1 cellular context compared by ENCODE assay signal in genomic region chr1:208119225-208119606, GRCh38.
A peak's percentile ranks its signal among the peaks of the same experiment; 100 is the strongest.
TF ChIP-seq lines count a peak whose summit lies in the region.

No MANE protein-coding gene starts in this region.

TF ChIP-seq in HepG2, 621 proteins besides CTCF, POLR2A, EP300 and RAD21 (continued from another document and continues in another):
- TF ChIP-seq RNF219 (CRISPR knock-in tag; IDR thresholded peaks at IDR 0.05) (no peak), ZNF75D (CRISPR knock-in tag; IDR thresholded peaks at IDR 0.05; ENCODE audit: borderline replicate concordance) (no peak), ZNF710 (CRISPR knock-in tag; IDR thresholded peaks at IDR 0.05; ENCODE audit: borderline replicate concordance) (peak; percentile 46; the same call in 1 of the 2 replicates), ZNF343 (CRISPR knock-in tag; IDR thresholded peaks at IDR 0.05) (no peak), ZNF12 (CRISPR knock-in tag; IDR thresholded peaks at IDR 0.05) (no peak), PCBP2 (optimal IDR thresholded peaks at IDR 0.05; ENCODE audit: low read depth, low read length, poor library complexity, severe bottlenecking) (no peak), MTA1 (CRISPR knock-in tag; IDR thresholded peaks at IDR 0.05; ENCODE audit: borderline replicate concordance) (no peak), RFX3 (CRISPR knock-in tag; IDR thresholded peaks at IDR 0.05) (no peak), BRCA1 (CRISPR knock-in tag; IDR thresholded peaks at IDR 0.05) (no peak), ZKSCAN1 (IDR thresholded peaks at IDR 0.05; ENCODE audit: low read length) (no peak), ZNF781 (CRISPR knock-in tag; IDR thresholded peaks at IDR 0.05; ENCODE audit: borderline replicate concordance, not compliant biosample characterization) (no peak), RARG (CRISPR knock-in tag; IDR thresholded peaks at IDR 0.05; ENCODE audit: low read depth) (no peak), ZNF607 (CRISPR knock-in tag; IDR thresholded peaks at IDR 0.05; ENCODE audit: borderline replicate concordance) (no peak), HBP1 (CRISPR knock-in tag; IDR thresholded peaks at IDR 0.05; ENCODE audit: low read depth) (no peak), CENPT (CRISPR knock-in tag; IDR thresholded peaks at IDR 0.05; ENCODE audit: low read depth) (no peak), CREM (IDR thresholded peaks at IDR 0.05) (peak; percentile 43; the same call in 1 of the 2 replicates), CREM (CRISPR knock-in tag; IDR thresholded peaks at IDR 0.05) (no peak), ZNF280D (CRISPR knock-in tag; IDR thresholded peaks at IDR 0.05) (no peak), NFKB2 (CRISPR knock-in tag; IDR thresholded peaks at IDR 0.05; ENCODE audit: borderline replicate concordance) (no peak), GATAD2A (CRISPR knock-in tag; IDR thresholded peaks at IDR 0.05) (peak; percentile 74), FLYWCH1 (CRISPR knock-in tag; IDR thresholded peaks at IDR 0.05) (no peak), SP140L (CRISPR knock-in tag; IDR thresholded peaks at IDR 0.05; ENCODE audit: borderline replicate concordance) (no peak), HOXA5 (CRISPR knock-in tag; IDR thresholded peaks at IDR 0.05) (no peak), DZIP1 (CRISPR knock-in tag; IDR thresholded peaks at IDR 0.05) (no peak), CHD2 (IDR thresholded peaks at IDR 0.05; ENCODE audit: low read depth, low read length) (no peak), ZNF670 (CRISPR knock-in tag; IDR thresholded peaks at IDR 0.05; ENCODE audit: borderline replicate concordance) (no peak), ZNF644 (CRISPR knock-in tag; IDR thresholded peaks at IDR 0.05; ENCODE audit: low read depth) (no peak), MED1 (CRISPR knock-in tag; IDR thresholded peaks at IDR 0.05) (peak; percentile 80), POGK (CRISPR knock-in tag; conservative IDR thresholded peaks at IDR 0.05) (no peak), FOSL2 (CRISPR knock-in tag; IDR thresholded peaks at IDR 0.05) (peak; percentile 60), ZNF674 (CRISPR knock-in tag; IDR thresholded peaks at IDR 0.05; ENCODE audit: low read depth) (no peak), ZNF382 (CRISPR knock-in tag; IDR thresholded peaks at IDR 0.05; ENCODE audit: borderline replicate concordance) (no peak), ZFP36L2 (CRISPR knock-in tag; IDR thresholded peaks at IDR 0.05) (no peak), PRDM4 (CRISPR knock-in tag; IDR thresholded peaks at IDR 0.05; ENCODE audit: borderline replicate concordance) (no peak), ZNF562 (CRISPR knock-in tag; IDR thresholded peaks at IDR 0.05; ENCODE audit: borderline replicate concordance) (no peak), ZNF850 (CRISPR knock-in tag; conservative IDR thresholded peaks at IDR 0.05) (no peak), ZNF772 (CRISPR knock-in tag; IDR thresholded peaks at IDR 0.05) (no peak), SP1 (IDR thresholded peaks at IDR 0.05) (no peak), SP1 (CRISPR knock-in tag; IDR thresholded peaks at IDR 0.05) (no peak), PAF1 (CRISPR knock-in tag; IDR thresholded peaks at IDR 0.05) (no peak), RELA (CRISPR knock-in tag; IDR thresholded peaks at IDR 0.05) (no peak), NR2C2 (CRISPR knock-in tag; IDR thresholded peaks at IDR 0.05; ENCODE audit: borderline replicate concordance) (no peak), HMGXB4 (CRISPR knock-in tag; IDR thresholded peaks at IDR 0.05; ENCODE audit: borderline replicate concordance in 1 of 2, low read depth in 1 of 2) (0 out of 4 replicates have a peak, but pooled peaks of 1 of the 2 experiments have one; percentile 10), ZNF576 (CRISPR knock-in tag; IDR thresholded peaks at IDR 0.05) (no peak), MTF1 (CRISPR knock-in tag; IDR thresholded peaks at IDR 0.05) (no peak), ZNF672 (CRISPR knock-in tag; IDR thresholded peaks at IDR 0.05) (no peak), DPF2 (CRISPR knock-in tag; IDR thresholded peaks at IDR 0.05; ENCODE audit: borderline replicate concordance, low read depth) (peak; percentile 70; the same call in 1 of the 2 replicates), ZNF317 (CRISPR knock-in tag; IDR thresholded peaks at IDR 0.05) (no peak), ZNF543 (CRISPR knock-in tag; IDR thresholded peaks at IDR 0.05) (no peak), STAG1 (CRISPR knock-in tag; IDR thresholded peaks at IDR 0.05) (no peak), ZNF879 (CRISPR knock-in tag; IDR thresholded peaks at IDR 0.05) (no peak), ZSCAN12 (CRISPR knock-in tag; IDR thresholded peaks at IDR 0.05) (no peak), SRY (CRISPR knock-in tag; IDR thresholded peaks at IDR 0.05) (no peak)
